Comparison of ENCODE assay signal across 9 cellular contexts in genomic region chr10:17669185-17669872, GRCh38. TPM values are rescaled to one million over a fixed set of nuclear protein-coding genes. Genes with fewer than 3 reads are reported as not detected.
DNase-seq lines count a peak whose midpoint lies in the region; ATAC-seq and TF ChIP-seq lines count a peak whose summit lies in the region.
"Had no signal": no experiment of that assay in that cellular context is flagged by ENCODE, and none has a peak within 500 bp of the region (broad histone marks: within the 10 kb centered on the region; RNA-seq: fewer than 3 reads in every experiment).

No MANE protein-coding gene starts in this region.

- peaks cover 6% of the 10 kb centered on the region for H3K4me1 ChIP-seq in effector memory CD4-positive, alpha-beta T cell (ENCODE audit: control insufficient read depth, insufficient read depth, low read length, poor library complexity, severe bottlenecking)
- H3K4me1 ChIP-seq in aorta (ENCODE audit: control insufficient read depth in 1 of 2, insufficient read depth in 2 of 2, low read length in 2 of 2): no peaks in the 10 kb centered on the region

- intact Hi-C loops in aorta (cut with DNase I): loop anchor here in 1 of 2 donors (10.0 kb wide), 1 partner anchor 55 kb away; the partner anchor contains the start of gene HACD1
- intact Hi-C loops in cardiac septum (cut with DNase I): no loop called here

- H3K4me3 ChIP-seq in GM12865 (ENCODE audit: low read depth, low read length): peak overlapping the region; percentile 58
- H3K4me3 ChIP-seq in effector memory CD4-positive, alpha-beta T cell (ENCODE audit: insufficient read depth, low read depth, low read length, poor library complexity, severe bottlenecking): peak overlapping the region; percentile 8
- no peak overlapping the region for H3K4me3 ChIP-seq in aorta (ENCODE audit: low read length in 2 of 2)
- H3K4me3 ChIP-seq: heart left ventricle had no signal

- ATAC-seq in GM21717 (IDR thresholded peaks at IDR 0.05; ENCODE audit: unreplicated experiment) (peak; percentile 64), aorta (ENCODE audit: low FRiP score) (no peak)
- ATAC-seq: heart left ventricle had no signal

- peak overlapping the region; percentile 43 for H3K27ac ChIP-seq in effector memory CD4-positive, alpha-beta T cell (ENCODE audit: insufficient read depth, low read length, poor library complexity, severe bottlenecking)
- no peak overlapping the region for H3K27ac ChIP-seq in aorta (ENCODE audit: low read depth in 1 of 2, low read length in 2 of 2)

- 82 to 86% methylated on average over 11 of the region's 11 CpGs for WGBS in aorta, 2 donors

- no peaks in the 10 kb centered on the region for H3K36me3 ChIP-seq in effector memory CD4-positive, alpha-beta T cell (ENCODE audit: control insufficient read depth, insufficient read depth, low read length)
- no peaks in the 10 kb centered on the region for H3K36me3 ChIP-seq in aorta (ENCODE audit: control insufficient read depth in 1 of 2, insufficient read depth in 2 of 2, low read length in 1 of 2)
- H3K36me3 ChIP-seq: heart left ventricle had no signal

- DNase-seq in GM12865 (ENCODE audit: low read depth) (peak; percentile 52), T follicular helper cell (ENCODE audit: low read depth) (peak; percentile 40), COLO829 (ENCODE audit: low spot score) (no peak), aorta (no peak), NCI-H524 (lab: John Stamatoyannopoulos, UW) (no peak), cardiac septum (ENCODE audit: low spot score) (no peak)
- peak; percentile 49 to 54 (median 52) for DNase-seq in effector memory CD4-positive, alpha-beta T cell
- DNase-seq: heart left ventricle had no signal

- H3K27me3 ChIP-seq in effector memory CD4-positive, alpha-beta T cell (replicated peaks; ENCODE audit: control insufficient read depth, insufficient read depth, low read length, poor library complexity, severe bottlenecking): no peaks in the 10 kb centered on the region
- no peaks in the 10 kb centered on the region for H3K27me3 ChIP-seq in aorta (ENCODE audit: control insufficient read depth in 1 of 2, insufficient read depth in 2 of 2, low read length in 1 of 2)
- H3K27me3 ChIP-seq: heart left ventricle had no signal

- H3K9me3 ChIP-seq in effector memory CD4-positive, alpha-beta T cell (ENCODE audit: control insufficient read depth, low read length): no peaks in the 10 kb centered on the region
- no peaks in the 10 kb centered on the region for H3K9me3 ChIP-seq in aorta (ENCODE audit: control insufficient read depth, low read length)
- H3K9me3 ChIP-seq: heart left ventricle had no signal

- TF ChIP-seq CTCF in GM12865 (IDR thresholded peaks at IDR 0.05; ENCODE audit: insufficient read depth, low read depth, low read length, missing control alignments): no peak

RNA-seq across cellular contexts. Expression of gene STAM, which starts 25.4 kb away (rescaled TPM):
- total RNA-seq in aorta: 10 to 100 TPM; 21.8 to 28.6 TPM
- polyA plus RNA-seq in aorta: 10 to 100 TPM in 1 of 2 donors, 1 to 10 TPM in 1; 8.7 to 10.5 TPM
- 40.8 TPM for total RNA-seq in cardiac septum

RNA-seq across cellular contexts. Expression of gene HACD1, which starts 52.2 kb away (rescaled TPM):
- total RNA-seq in aorta (100 to 1,000 TPM in 1 of 2 donors, 10 to 100 TPM in 1; 52.8 to 103 TPM), cardiac septum (213 TPM)
- polyA plus RNA-seq in aorta: 10 to 100 TPM; 38.6 to 39.1 TPM

Comparison
In these comparisons a context has a peak if more than half of its experiments do, and no peak if none do; other contexts are left out.
1. DNase-seq: peak in GM12865 (single experiment), T follicular helper cell (single experiment) and effector memory CD4-positive, alpha-beta T cell (3 of 3); none in COLO829 (single experiment), aorta (0 of 2), NCI-H524 (0 of 2) and cardiac septum (single experiment).
2. H3K4me3 ChIP-seq: peak in GM12865 (single experiment) and effector memory CD4-positive, alpha-beta T cell (single experiment); none in aorta (0 of 2).